In the genomic region with DNA sequence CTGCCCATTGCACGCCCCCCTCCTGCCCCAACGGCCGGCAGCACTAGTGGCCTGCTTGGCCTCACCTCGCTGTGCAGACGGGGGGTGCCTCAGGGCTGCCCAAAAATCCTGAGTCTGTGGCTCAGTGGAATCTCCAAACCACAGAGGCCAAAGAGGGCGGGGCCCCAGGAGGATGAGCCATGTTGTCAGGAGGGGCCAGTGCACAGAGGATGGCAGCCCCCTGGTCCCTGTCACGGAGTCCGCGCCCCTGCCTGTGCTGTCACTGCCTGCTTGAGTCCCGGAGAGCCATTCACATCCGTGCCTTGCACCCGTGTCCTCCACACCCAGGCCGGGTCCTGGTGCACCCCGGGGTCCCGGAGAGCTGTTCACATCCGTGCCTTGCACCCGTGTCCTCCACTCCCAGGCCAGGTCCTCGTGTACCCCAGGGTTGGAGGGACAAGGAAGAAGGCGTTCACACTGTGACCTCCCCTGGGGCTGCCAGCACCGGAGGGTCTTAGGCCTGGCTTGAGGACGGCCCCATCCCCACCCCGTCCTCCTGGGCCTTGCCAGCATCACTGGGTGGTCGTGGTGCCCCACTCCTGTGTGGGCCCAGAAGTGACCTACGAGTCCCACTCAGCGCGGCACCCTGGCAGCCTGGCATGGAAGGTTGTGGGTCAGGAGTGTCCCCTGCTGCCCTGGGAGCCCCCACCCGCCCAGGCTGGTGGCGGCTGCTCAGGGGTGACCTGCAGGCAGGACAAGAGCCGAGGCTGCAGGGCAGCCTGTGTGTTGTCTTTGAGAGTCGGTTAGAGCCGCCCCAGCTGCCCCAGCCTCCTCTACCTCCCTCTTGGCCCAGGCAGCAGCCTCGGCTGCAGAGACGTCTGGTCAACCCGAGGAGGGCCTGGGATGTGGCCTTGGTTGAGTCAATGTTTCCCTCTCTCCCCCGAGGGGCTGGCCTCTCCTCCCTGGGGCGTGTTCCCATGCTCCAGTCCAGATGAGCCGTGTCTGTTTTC, we compare ENCODE assay signal across 20 cellular contexts. TPM values are rescaled to one million over a fixed set of nuclear protein-coding genes. Genes with fewer than 3 reads are reported as not detected.
DNase-seq lines count a peak whose midpoint lies in the region; ATAC-seq and TF ChIP-seq lines count a peak whose summit lies in the region.
"Had no signal": no experiment of that assay in that cellular context is flagged by ENCODE, and none has a peak within 500 bp of the region (broad histone marks: within the 10 kb centered on the region; RNA-seq: fewer than 3 reads in every experiment).

No MANE protein-coding gene starts in this region.

- intact Hi-C loops in MCF 10A (cut with micrococcal nuclease) = no loop called here
- intact Hi-C loops in breast epithelium (cut with DNase I; ENCODE audit: low total_unique reads) = no loop called here
- intact Hi-C loops in transverse colon (cut with DNase I; ENCODE audit: low total_unique reads) = no loop called here

- POLR2A ChIA-PET in MCF 10A (lab: Yijun Ruan, JAX) = no interaction called here

- TF ChIP-seq CTCF in MCF 10A (IDR thresholded peaks at IDR 0.05; ENCODE audit: unreplicated experiment) (no peak), breast epithelium (IDR thresholded peaks at IDR 0.05) (no peak), Peyer's patch (IDR thresholded peaks at IDR 0.05) (no peak), transverse colon (IDR thresholded peaks at IDR 0.05) (no peak)

- H3K4me1 Mint-ChIP-seq in MCF 10A (ENCODE audit: insufficient read depth, unreplicated experiment) = no peaks in the 10 kb centered on the region

- in situ Hi-C loops in transverse colon (cut with MboI; ENCODE audit: low pct_ligation_motif_present in 1 of 4, low pct_unique_long_range_greater_than_20kb in 1 of 4, low sequenced_read_pairs in 3 of 4) = no loop called here

- CTCF ChIA-PET in MCF 10A (lab: Yijun Ruan, JAX) = interaction anchor here (0.5 kb wide), 1 partner anchor 70 kb away, joined by 4 read pairs; no protein-coding TSS in a partner anchor

- peak; percentile 7 for DNase-seq in MCF 10A (ENCODE audit: unreplicated experiment)
- DNase-seq in breast epithelium (ENCODE audit: low spot score in 2 of 2) = no peak
- peak in 2 of 3 donors; percentile 38 to 45 for DNase-seq in Peyer's patch
- DNase-seq in iPS-NIHi11 (ENCODE audit: low spot score) = peak; percentile 29
- DNase-seq in transverse colon = peak; percentile 6
- no peak for DNase-seq in SKM-1 treated with dmso at 0.1 percent for 144 hours (lab: John Stamatoyannopoulos, UW; ENCODE audit: unreplicated experiment)
- DNase-seq: activated gamma-delta T cell treated with Interleukin-2 at 50 U/mL for 16 hours; AML-193; DMS 273 treated with DMSO at 0.1 percent for 48 hours; effector CD8-positive, alpha-beta T cell; foreskin melanocyte; NCI-H187; NCI-H526; small intestine; substantia nigra had no signal

- H3K27ac Mint-ChIP-seq in MCF 10A (ENCODE audit: low read depth, unreplicated experiment) = no peak overlapping the region
- H3K27ac Mint-ChIP-seq: T-helper 1 cell treated with Interleukin-12 subunit alpha and Interleukin-12 subunit beta and Interleukin-4 antibody, amounts not matched to agents 30 μg/mL and 1 μg/mL, for 36 hours had no signal

- no peak for TF ChIP-seq EP300 in transverse colon (IDR thresholded peaks at IDR 0.05; ENCODE audit: low read depth)

- H3K27ac ChIP-seq in breast epithelium (no peak overlapping the region), Peyer's patch (no peak overlapping the region), transverse colon (no peak overlapping the region)
- H3K27ac ChIP-seq: body of pancreas, neutrophil had no signal

- 71 to 82% methylated on average over 5 to 33 of the region's 37 CpGs for WGBS in transverse colon (ENCODE audit: low coverage in 1 of 2), 2 donors

- H3K36me3 Mint-ChIP-seq in MCF 10A (ENCODE audit: insufficient read depth, unreplicated experiment) = no peaks in the 10 kb centered on the region

- no peak for TF ChIP-seq POLR2A in breast epithelium (IDR thresholded peaks at IDR 0.05)
- no peak for TF ChIP-seq POLR2A in Peyer's patch (IDR thresholded peaks at IDR 0.05)
- TF ChIP-seq POLR2A in transverse colon (IDR thresholded peaks at IDR 0.05) = no peak

- H3K9me3 ChIP-seq in breast epithelium (no peaks in the 10 kb centered on the region), Peyer's patch (no peaks in the 10 kb centered on the region), transverse colon (no peaks in the 10 kb centered on the region)
- H3K9me3 ChIP-seq: body of pancreas, neutrophil had no signal

- BruUV-seq in MCF 10A (replicated peaks; lab: Mats Ljungman, UMichigan) = no TSS peak

- ATAC-seq in GM19463 (IDR thresholded peaks at IDR 0.05; ENCODE audit: unreplicated experiment) (no peak), GM19023 (IDR thresholded peaks at IDR 0.05; ENCODE audit: unreplicated experiment) (no peak)
- ATAC-seq: body of pancreas had no signal

- H3K27me3 Mint-ChIP-seq in MCF 10A (ENCODE audit: insufficient read depth, unreplicated experiment) = peaks cover 47% of the 10 kb centered on the region

- H3K4me3 ChIP-seq in breast epithelium (no peak overlapping the region), Peyer's patch (no peak overlapping the region), transverse colon (no peak overlapping the region)
- H3K4me3 ChIP-seq: body of pancreas had no signal

- H3K36me3 ChIP-seq in breast epithelium (no peaks in the 10 kb centered on the region), Peyer's patch (no peaks in the 10 kb centered on the region), transverse colon (no peaks in the 10 kb centered on the region)
- H3K36me3 ChIP-seq: neutrophil had no signal

- H3K27me3 ChIP-seq in breast epithelium (peaks cover 0 to 48% of the 10 kb centered on the region in 2 donors), Peyer's patch (no peaks in the 10 kb centered on the region), transverse colon (peaks cover 24% of the 10 kb centered on the region)
- H3K27me3 ChIP-seq: body of pancreas had no signal

- H3K4me1 ChIP-seq in breast epithelium (no peaks in the 10 kb centered on the region), Peyer's patch (no peaks in the 10 kb centered on the region), transverse colon (no peaks in the 10 kb centered on the region)
- H3K4me1 ChIP-seq: body of pancreas had no signal

- H3K4me3 Mint-ChIP-seq in MCF 10A (ENCODE audit: unreplicated experiment) = no peak overlapping the region
- H3K4me3 Mint-ChIP-seq: T-helper 1 cell treated with Interleukin-12 subunit alpha and Interleukin-12 subunit beta and Interleukin-4 antibody, amounts not matched to agents 30 μg/mL and 1 μg/mL, for 36 hours had no signal

- H3K9me3 Mint-ChIP-seq in MCF 10A (ENCODE audit: unreplicated experiment) = peaks cover 18% of the 10 kb centered on the region

RNA-seq across cellular contexts. Expression of a gene that starts 36.1 kb away (rescaled TPM):
- total RNA-seq in MCF 10A (2022) (not detected in 2 replicates), breast epithelium (not detected), Peyer's patch (not detected), transverse colon (not detected)

RNA-seq across cellular contexts. Expression of a gene that starts 47.0 kb away (rescaled TPM):
- total RNA-seq in MCF 10A (2022) (0.02 TPM in 2 replicates), breast epithelium (under 1 TPM in 1 of 3 donors, not detected in 2; 0.66 TPM), Peyer's patch (1,000 to 10,000 TPM in 2 of 4 donors, 100 to 1,000 TPM in 2; 817 to 1,165 (median 1,010) TPM), transverse colon (100 to 1,000 TPM; 269 to 910 (median 671) TPM)

Comparison
In these comparisons a context has a peak if more than half of its experiments do, and no peak if none do; other contexts are left out.
1. DNase-seq: peak in MCF 10A (single experiment), Peyer's patch (2 of 3), iPS-NIHi11 (single experiment) and transverse colon (single experiment); none in breast epithelium (0 of 2) and SKM-1 treated with dmso at 0.1 percent for 144 hours (single experiment).
2. RNA of a gene that starts 47.0 kb away (total RNA-seq): 817 to 1,165 TPM in Peyer's patch and 269 to 910 TPM in transverse colon; 0.02 TPM in MCF 10A and 0.66 TPM in breast epithelium; every median in the first group is over 100 times any median in the second.